ENCODE assay signal across 28 cellular contexts in genomic region chr2:207660994-207661393, GRCh38. TPM values are rescaled to one million over a fixed set of nuclear protein-coding genes. Genes with fewer than 3 reads are reported as not detected.
DNase-seq lines count a peak whose midpoint lies in the region; ATAC-seq and TF ChIP-seq lines count a peak whose summit lies in the region.
"Had no signal": no experiment of that assay in that cellular context is flagged by ENCODE, and none has a peak within 500 bp of the region (broad histone marks: within the 10 kb centered on the region; RNA-seq: fewer than 3 reads in every experiment).

No MANE protein-coding gene starts in this region.

- peaks cover 3% of the 10 kb centered on the region for H3K79me1 ChIP-seq in trophoblast cell (ENCODE audit: low read length)

- POLR2A ChIA-PET in OCI-LY7 (lab: Charles Lee): interaction anchor here (0.5 to 0.7 kb wide), 4 partner anchors 35 to 868 kb away, joined by 3 read pairs; partner anchors contain the start of gene METTL21A

- H3K4me1 ChIP-seq in OCI-LY7 (ENCODE audit: insufficient read depth, low read length, poor library complexity, severe bottlenecking) (peaks cover 65% of the 10 kb centered on the region), trophoblast cell (ENCODE audit: control insufficient read depth in 1 of 2, insufficient read depth in 2 of 2, low read length in 2 of 2) (peaks cover 2 to 3% of the 10 kb centered on the region in 2 experiments)
- H3K4me1 ChIP-seq: body of pancreas, esophagus squamous epithelium, foreskin keratinocyte, heart right ventricle, thyroid gland had no signal

- no peak overlapping the region for H3K4me3 ChIP-seq in OCI-LY7 (ENCODE audit: low read depth, low read length, poor library complexity, severe bottlenecking)
- H3K4me3 ChIP-seq in trophoblast cell (ENCODE audit: low read depth, low read length): no peak overlapping the region
- H3K4me3 ChIP-seq: body of pancreas, esophagus squamous epithelium, heart right ventricle, PC-9, thyroid gland had no signal

- no peak overlapping the region for H3K27ac ChIP-seq in OCI-LY7 (ENCODE audit: low read depth, low read length, poor library complexity, severe bottlenecking)
- no peak overlapping the region for H3K27ac ChIP-seq in trophoblast cell (ENCODE audit: low read depth, low read length)
- H3K27ac ChIP-seq: body of pancreas, esophagus squamous epithelium, foreskin keratinocyte, heart right ventricle, PC-9, thyroid gland had no signal

- no peak overlapping the region for H4K91ac ChIP-seq in trophoblast cell (ENCODE audit: low read depth, low read length)

- H3K18ac ChIP-seq in trophoblast cell (ENCODE audit: low read length): no peak overlapping the region

- no peak overlapping the region for H2AK5ac ChIP-seq in trophoblast cell (ENCODE audit: low read length)

- H3K14ac ChIP-seq in trophoblast cell (ENCODE audit: low read length): no peak overlapping the region

- H3K36me3 ChIP-seq in OCI-LY7 (ENCODE audit: insufficient read depth, low read length) (no peaks in the 10 kb centered on the region), trophoblast cell (ENCODE audit: control insufficient read depth in 1 of 2, insufficient read depth in 2 of 2, low read length in 2 of 2) (no peaks in the 10 kb centered on the region)
- H3K36me3 ChIP-seq: esophagus squamous epithelium, heart right ventricle, thyroid gland had no signal

- ATAC-seq in GM21786 (IDR thresholded peaks at IDR 0.05; ENCODE audit: unreplicated experiment) (no peak), HG02642 (IDR thresholded peaks at IDR 0.05; ENCODE audit: poor library complexity, unreplicated experiment) (no peak)
- ATAC-seq: activated T-cell treated with anti-CD3 and anti-CD28 coated beads, Interleukin-2, amount 50 U/mL, for 72 hours; body of pancreas; foreskin keratinocyte; heart right ventricle; left colon; right cardiac atrium; Right ventricle myocardium inferior had no signal

- no peaks in the 10 kb centered on the region for H3K27me3 ChIP-seq in trophoblast cell (ENCODE audit: insufficient read depth, low read length)
- H3K27me3 ChIP-seq: body of pancreas, esophagus squamous epithelium, foreskin keratinocyte, heart right ventricle, thyroid gland had no signal

- no TSS peak for BruUV-seq in OCI-LY7 (replicated peaks; lab: Mats Ljungman, UMichigan)

- H4K20me1 ChIP-seq in OCI-LY7 (ENCODE audit: insufficient read depth, low read length): no peaks in the 10 kb centered on the region

- no peak for TF ChIP-seq CTCF in OCI-LY7 (conservative IDR thresholded peaks at IDR 0.05; ENCODE audit: low read length)

- H3K4ac ChIP-seq in trophoblast cell (ENCODE audit: low read depth, low read length): no peak overlapping the region

- DNase-seq in ELF-1 (ENCODE audit: low read depth, low spot score) (peak; percentile 57), OCI-LY7 (ENCODE audit: low spot score) (no peak), iPS-NIHi11 (ENCODE audit: low spot score) (peak; percentile 43), trophoblast cell (peak in 1 of 2 donors; percentile 16), cerebellar cortex (ENCODE audit: low spot score) (no peak), amniotic stem cell (lab: John Stamatoyannopoulos, UW) (no peak)
- DNase-seq: ACHN; activated naive CD4-positive, alpha-beta T cell; activated T-cell treated with anti-CD3 and anti-CD28 coated beads, Interleukin-2, amount 50 U/mL, for 72 hours; body of pancreas; dermis blood vessel endothelial cell; esophagus squamous epithelium; foreskin keratinocyte; HCEC 1CT; heart right ventricle; left colon; NCI-H1092 treated with DMSO at 0.1 percent for 48 hours; NCI-H187; NCI-H524 treated with DMSO at 0.1 percent for 48 hours; PC-9; right cardiac atrium; SK-N-SH; stimulated activated CD4-positive, alpha-beta T cell treated with anti-CD3 and anti-CD28 coated beads, Interleukin-2, amount 100 ng/mL, for 24 hours; stimulated activated CD8-positive, alpha-beta memory T cell treated with anti-CD3 and anti-CD28 coated beads, Interleukin-4, amount 100 ng/mL, for 48 hours; thyroid gland had no signal

- H3K4me2 ChIP-seq in OCI-LY7 (ENCODE audit: low read length) (no peak overlapping the region), trophoblast cell (ENCODE audit: low read length) (no peak overlapping the region)
- H3K4me2 ChIP-seq: PC-9, SK-N-SH had no signal

- H3K9me3 ChIP-seq in OCI-LY7 (ENCODE audit: low read length) (no peaks in the 10 kb centered on the region), trophoblast cell (ENCODE audit: insufficient read depth, low read depth, low read length) (no peaks in the 10 kb centered on the region)
- H3K9me3 ChIP-seq: body of pancreas, esophagus squamous epithelium, heart right ventricle, SK-N-SH, thyroid gland had no signal

- intact Hi-C loops in OCI-LY7 (cut with micrococcal nuclease; ENCODE audit: unreplicated experiment): no loop called here

- H2AFZ ChIP-seq in OCI-LY7 (ENCODE audit: low read length) (peak overlapping the region; percentile 89; the same call in 1 of the 2 replicates), trophoblast cell (ENCODE audit: insufficient read depth, low read length, poor library complexity) (peak overlapping the region; percentile 38)
- H2AFZ ChIP-seq: PC-9 had no signal

- no peaks in the 10 kb centered on the region for H3K79me2 ChIP-seq in OCI-LY7 (ENCODE audit: insufficient read depth, low read depth, low read length)
- no peaks in the 10 kb centered on the region for H3K79me2 ChIP-seq in trophoblast cell (ENCODE audit: control insufficient read depth, insufficient read depth, low read length, poor library complexity)

- no peak overlapping the region for H3K23ac ChIP-seq in trophoblast cell (ENCODE audit: low read length)

- no peak overlapping the region for H2BK5ac ChIP-seq in trophoblast cell (ENCODE audit: low read depth, low read length, poor library complexity)

- H4K12ac ChIP-seq in trophoblast cell (ENCODE audit: low read depth, low read length): no peak overlapping the region

- CTCF ChIA-PET in OCI-LY7 (lab: Charles Lee; ENCODE audit: unreplicated experiment): no interaction called here

- no peak overlapping the region for H3K9ac ChIP-seq in trophoblast cell (ENCODE audit: low read length)
- H3K9ac ChIP-seq: SK-N-SH had no signal

- H2BK120ac ChIP-seq in trophoblast cell (ENCODE audit: insufficient read depth, low read length, poor library complexity): no peak overlapping the region

- no peak overlapping the region for H4K8ac ChIP-seq in trophoblast cell (ENCODE audit: low read depth, low read length)

- H3K9me2 ChIP-seq in OCI-LY7 (ENCODE audit: insufficient read depth, low read length): no peaks in the 10 kb centered on the region
- H3K9me2 ChIP-seq: SK-N-SH had no signal

- peak overlapping the region; percentile 24 for H2BK12ac ChIP-seq in trophoblast cell (ENCODE audit: low read length)

- WGBS in trophoblast cell (ENCODE audit: extremely low coverage, insufficient coverage, insufficient read length): no CpG with 5 or more reads among the region's 7 CpGs

RNA-seq across cellular contexts. Expression of gene METTL21A, which starts 35.8 kb away (rescaled TPM):
- 55.2 and 61.1 TPM in 2 replicates for total RNA-seq in OCI-LY7 (2014; rRNA removed; shearing (Covaris generic))
- 58.9 and 71.4 TPM in 2 replicates for total RNA-seq in OCI-LY7 (2022)
- 15.3 and 15.7 TPM in 2 replicates for polyA plus RNA-seq in trophoblast cell (2013)

RNA-seq across cellular contexts. Expression of gene CCNYL1, which starts 50.4 kb away (rescaled TPM):
- 4.2 and 8.0 TPM in 2 replicates for total RNA-seq in OCI-LY7 (2014; rRNA removed; shearing (Covaris generic))
- 22.5 and 24.2 TPM in 2 replicates for total RNA-seq in OCI-LY7 (2022)
- polyA plus RNA-seq in trophoblast cell (2013): 20.8 and 21.4 TPM in 2 replicates

Comparison
In these comparisons a context has a peak if more than half of its experiments do, and no peak if none do; other contexts are left out.
1. DNase-seq: peak in ELF-1 (single experiment) and iPS-NIHi11 (single experiment); none in OCI-LY7 (single experiment), cerebellar cortex (single experiment) and amniotic stem cell (single experiment).